8 cellular contexts compared by ENCODE assay signal in the genomic region with DNA sequence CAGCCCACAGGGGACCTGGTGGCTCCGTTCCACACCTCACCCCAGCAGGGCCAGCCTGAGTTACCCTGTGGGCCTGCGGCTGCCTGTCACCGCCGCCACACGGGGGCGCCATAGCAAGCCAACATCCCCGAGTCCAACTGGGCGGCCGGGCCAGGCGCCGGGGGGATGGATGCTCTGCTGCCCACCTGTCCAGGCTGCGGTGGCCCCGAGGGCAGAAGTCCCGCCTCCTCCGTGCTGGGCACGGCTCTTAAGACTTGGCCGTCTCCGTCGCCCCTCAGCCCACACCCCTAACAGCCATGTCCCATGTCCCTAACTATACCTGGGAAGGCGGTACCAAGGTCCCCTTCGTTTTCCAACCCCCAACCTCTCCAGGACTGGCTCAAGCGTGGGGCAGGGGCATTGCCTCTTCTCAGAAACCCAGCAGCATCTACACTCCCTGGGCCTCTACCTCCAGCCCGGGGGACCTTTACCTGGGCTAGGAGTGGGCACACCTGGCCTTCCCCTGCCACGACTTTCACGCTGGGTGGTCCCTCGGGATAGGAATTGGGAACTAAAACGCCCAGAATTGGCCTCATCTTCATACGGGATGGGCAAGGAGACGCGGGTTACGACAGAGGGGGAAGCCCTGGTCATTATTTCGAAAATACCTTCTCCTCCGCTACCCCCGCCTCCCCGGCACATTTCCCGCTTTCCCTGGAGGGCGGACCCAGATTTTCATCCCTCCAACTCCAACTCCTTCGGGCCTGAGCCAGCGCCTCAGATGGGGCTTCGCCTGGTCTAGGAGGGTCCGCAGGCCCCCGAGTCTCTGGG. TPM values are rescaled to one million over a fixed set of nuclear protein-coding genes. Genes with fewer than 3 reads are reported as not detected.
A peak's percentile ranks its signal among the peaks of the same experiment; 100 is the strongest.
DNase-seq lines count a peak whose midpoint lies in the region; ATAC-seq, FAIRE-seq and TF ChIP-seq lines count a peak whose summit lies in the region.

No MANE protein-coding gene starts in this region.

- H3K9me3 ChIP-seq in WERI-Rb-1 (ENCODE audit: severe bottlenecking) (peaks cover 9% of the 10 kb centered on the region), breast epithelium (peaks cover 0 to 2% of the 10 kb centered on the region in 2 donors), small intestine (ENCODE audit: control insufficient read depth, low read depth) (no peaks in the 10 kb centered on the region)

- H3K4me1 Mint-ChIP-seq in immature natural killer cell, result peaks cover 9 to 10% of the 10 kb centered on the region in 2 donors

- DNase-seq in GM10248 (ENCODE audit: extremely low spot score), result peak; percentile 84
- DNase-seq in NCI-H1694 (lab: John Stamatoyannopoulos, UW), result peak; percentile 74
- DNase-seq in WERI-Rb-1, result peak; percentile 87
- peak; percentile 69 to 74 for DNase-seq in breast epithelium (ENCODE audit: low spot score in 2 of 2)
- DNase-seq in immature natural killer cell, result peak; percentile 74 to 81 (median 76)
- DNase-seq in small intestine, result peak; percentile 72
- DNase-seq in cerebellar nuclear complex (lab: John Stamatoyannopoulos, UW), result no peak

- CTCF ChIA-PET in GM10248 (lab: Yijun Ruan, JAX), result interaction anchor here (0.9 to 2.2 kb wide), 8 partner anchors 13 to 214 kb away, joined by 3 to 8 read pairs (median 3); no protein-coding TSS in a partner anchor

- H3K27me3 Mint-ChIP-seq in immature natural killer cell (ENCODE audit: low read depth in 3 of 3), result peaks cover 8 to 19% (median 9%) of the 10 kb centered on the region in 3 donors

- peak overlapping the region; percentile 83 for H3K27ac ChIP-seq in WERI-Rb-1
- peak overlapping the region; percentile 78 to 90 for H3K27ac ChIP-seq in breast epithelium
- peak overlapping the region in 1 of 2 donors; percentile 90 for H3K27ac ChIP-seq in small intestine (ENCODE audit: low read depth in 1 of 2, low read length in 1 of 2)

- TF ChIP-seq POLR2A in breast epithelium (IDR thresholded peaks at IDR 0.05), result no peak

- H3K36me3 ChIP-seq in WERI-Rb-1, result no peaks in the 10 kb centered on the region
- no peaks in the 10 kb centered on the region for H3K36me3 ChIP-seq in breast epithelium
- no peaks in the 10 kb centered on the region for H3K36me3 ChIP-seq in small intestine (ENCODE audit: control insufficient read depth in 2 of 2, insufficient read depth in 2 of 2, low read length in 2 of 2)

- TF ChIP-seq CTCF in GM10248 (IDR thresholded peaks at IDR 0.05; ENCODE audit: control extremely low read depth, extremely low read depth, low read depth, missing control alignments) (peak; percentile 94), WERI-Rb-1 (IDR thresholded peaks at IDR 0.05; ENCODE audit: low read depth, low read length) (peak; percentile 93), breast epithelium (IDR thresholded peaks at IDR 0.05) (peak; percentile 78 to 86 (median 78))

- H3K4me3 ChIP-seq in WERI-Rb-1 (ENCODE audit: low read depth, low read length), result peak overlapping the region; percentile 89
- peak overlapping the region; percentile 69 to 83 (median 80) for H3K4me3 ChIP-seq in breast epithelium
- H3K4me3 ChIP-seq in small intestine (ENCODE audit: low read depth in 1 of 2, low read length in 2 of 2), result peak overlapping the region; percentile 65 to 73

- intact Hi-C loops in breast epithelium (cut with DNase I; ENCODE audit: low total_unique reads), result no loop called here

- H3K4me1 ChIP-seq in breast epithelium (peaks cover 0 to 5% of the 10 kb centered on the region in 2 donors), small intestine (ENCODE audit: control insufficient read depth in 2 of 2, insufficient read depth in 1 of 2, low read depth in 1 of 2, low read length in 1 of 2) (no peaks in the 10 kb centered on the region)

- peak; percentile 32 for ATAC-seq in HG02571 (IDR thresholded peaks at IDR 0.05; ENCODE audit: unreplicated experiment)

- H3K27me3 ChIP-seq in WERI-Rb-1 (ENCODE audit: insufficient read depth, low read depth, severe bottlenecking), result no peaks in the 10 kb centered on the region
- no peaks in the 10 kb centered on the region for H3K27me3 ChIP-seq in breast epithelium
- no peaks in the 10 kb centered on the region for H3K27me3 ChIP-seq in small intestine (ENCODE audit: control insufficient read depth in 2 of 2, insufficient read depth in 2 of 2, low read length in 2 of 2)

- peak overlapping the region; percentile 87 to 97 (median 93) for H3K4me3 Mint-ChIP-seq in immature natural killer cell

- H3K27ac Mint-ChIP-seq in immature natural killer cell, result peak overlapping the region; percentile 24 to 88 (median 52)

- FAIRE-seq in small intestine (lab: Jason Lieb, UNC), result no peak

- peaks cover 0 to 3% (median 0%) of the 10 kb centered on the region in 6 donors for H3K9me3 Mint-ChIP-seq in immature natural killer cell

- POLR2A ChIA-PET in GM10248 (lab: Yijun Ruan, JAX), result no interaction called here

- whole genome bisulfite sequencing in small intestine, 3 donors, result 1 to 2% (median 1%) methylated on average over 37 to 42 of the region's 42 CpGs

- no peaks in the 10 kb centered on the region for H3K36me3 Mint-ChIP-seq in immature natural killer cell

RNA-seq across cellular contexts. Expression of gene CYP46A1, which starts 1.1 kb away (rescaled TPM):
- total RNA-seq in breast epithelium, result 1 to 10 TPM; 1.6 to 5.2 (median 2.6) TPM
- polyA plus RNA-seq in immature natural killer cell (not detected), small intestine (under 1 TPM in 1 of 3 donors, not detected in 2; 0.64 TPM)

RNA-seq across cellular contexts. Expression of gene HHIPL1, which starts 38.1 kb away (rescaled TPM):
- 1 to 10 TPM; 1.3 to 4.6 (median 2.3) TPM for total RNA-seq in breast epithelium
- polyA plus RNA-seq in immature natural killer cell (not detected), small intestine (under 1 TPM in 2 of 3 donors, not detected in 1; under 0.01 to 0.69 TPM)

Comparison
In these comparisons a context has a peak if more than half of its experiments do, and no peak if none do; other contexts are left out.
1. DNase-seq: peak in GM10248 (single experiment), NCI-H1694 (single experiment), WERI-Rb-1 (single experiment), breast epithelium (2 of 2), immature natural killer cell (3 of 3) and small intestine (single experiment); none in cerebellar nuclear complex (0 of 2).
2. Peak in every context shown above with its lines, with median percentiles within 50 percentile points of each other: CTCF ChIP-seq and H3K4me3 ChIP-seq.